ENCODE assay signal across 12 cellular contexts in genomic region chr1:35727434-35727825, GRCh38. TPM values are rescaled to one million over a fixed set of nuclear protein-coding genes. Genes with fewer than 3 reads are reported as not detected.
A peak's percentile ranks its signal among the peaks of the same experiment; 100 is the strongest.
DNase-seq lines count a peak whose midpoint lies in the region; ATAC-seq and TF ChIP-seq lines count a peak whose summit lies in the region.
"Had no signal": no experiment of that assay in that cellular context is flagged by ENCODE, and none has a peak within 500 bp of the region (broad histone marks: within the 10 kb centered on the region; RNA-seq: fewer than 3 reads in every experiment).

No MANE protein-coding gene starts in this region.

- DNase-seq in activated effector memory CD4-positive, alpha-beta T cell treated with anti-CD3 and anti-CD28 coated beads, Interleukin-2, amount 50 U/mL, for 16 hours: peak; percentile 30
- no peak for DNase-seq in activated effector memory CD4-positive, alpha-beta T cell treated with Interleukin-2 at 50 U/mL for 16 hours
- DNase-seq in DMS53 (lab: John Stamatoyannopoulos, UW): no peak
- DNase-seq: GOT3, NCI-H1417 treated with DMSO at 0.1 percent for 48 hours, NCI-H187 had no signal

- TF ChIP-seq CTCF in HEK293 (tag by site-specific recombination; IDR thresholded peaks at IDR 0.05) (no peak), brain (conservative IDR thresholded peaks at IDR 0.05) (no peak)

- POLR2A ChIA-PET in HEK293 (lab: Yijun Ruan, JAX): interaction anchor here (1.7 kb wide), 1 partner anchor 42 kb away, joined by 8 read pairs; the partner anchor contains the start of gene CLSPN

- H3K4me3 Mint-ChIP-seq in brain: no peak overlapping the region

- peaks cover 34% of the 10 kb centered on the region for H3K4me1 Mint-ChIP-seq in brain

- no peaks in the 10 kb centered on the region for H3K9me3 ChIP-seq in HEK293 (ENCODE audit: control insufficient read depth, insufficient read depth, low read depth, low read length)
- H3K9me3 ChIP-seq: BE2C, Peyer's patch had no signal

- H3K4me1 ChIP-seq in HEK293 (ENCODE audit: control insufficient read depth, insufficient read depth, low read length): no peaks in the 10 kb centered on the region
- H3K4me1 ChIP-seq: BE2C, Peyer's patch had no signal

- CTCF ChIA-PET in HEK293 (lab: Yijun Ruan, JAX): interaction anchor here (0.6 to 7.2 kb wide), 41 partner anchors 10 to 804 kb away, joined by 3 to 88 read pairs (median 5); partner anchors contain the start of genes CLSPN, KIAA0319L, NCDN and TFAP2E

- no peak for ATAC-seq in GM21526 (IDR thresholded peaks at IDR 0.05; ENCODE audit: low FRiP score, unreplicated experiment)
- ATAC-seq in HG02885 (IDR thresholded peaks at IDR 0.05; ENCODE audit: poor library complexity, unreplicated experiment): no peak

- peaks cover 4% of the 10 kb centered on the region for H3K27me3 Mint-ChIP-seq in brain

- peaks cover 4 to 82% of the 10 kb centered on the region in 2 experiments; a peak in 2 of 3 replicates for H3K36me3 ChIP-seq in HEK293 (ENCODE audit: control insufficient read depth in 2 of 2, insufficient read depth in 1 of 2, low read length in 2 of 2)
- H3K36me3 ChIP-seq: BE2C, Peyer's patch had no signal

- no peak overlapping the region for H3K4me3 ChIP-seq in HEK293 (ENCODE audit: low read depth, low read length)
- H3K4me3 ChIP-seq: Peyer's patch had no signal

- H3K9me3 Mint-ChIP-seq in brain: no peaks in the 10 kb centered on the region

- H3K36me3 Mint-ChIP-seq in brain: no peaks in the 10 kb centered on the region

- 0 out of 2 replicates have a peak overlapping the region, but pooled peaks have one; percentile 11 for H3K27ac ChIP-seq in HEK293 (ENCODE audit: extremely low read depth, low read depth, low read length)
- H3K27ac ChIP-seq: Peyer's patch had no signal

- peak overlapping the region in 4 of 5 experiments; percentile 37 to 88 (median 79) for H3K27ac Mint-ChIP-seq in brain

TF ChIP-seq in HEK293, 187 proteins besides CTCF, POLR2A, EP300 and RAD21:
- TF ChIP-seq ZNF843 (tag by site-specific recombination; IDR thresholded peaks at IDR 0.05) (no peak), ZNF248 (tag by site-specific recombination; IDR thresholded peaks at IDR 0.05) (no peak), ZNF600 (tag by site-specific recombination; IDR thresholded peaks at IDR 0.05) (no peak), REPIN1 (tag by site-specific recombination; IDR thresholded peaks at IDR 0.05; ENCODE audit: low read depth) (no peak), ZNF501 (tag by site-specific recombination; IDR thresholded peaks at IDR 0.05) (no peak), PRDM4 (tag by site-specific recombination; IDR thresholded peaks at IDR 0.05) (no peak), ZBTB21 (tag by site-specific recombination; IDR thresholded peaks at IDR 0.05) (no peak), ZNF2 (tag by site-specific recombination; IDR thresholded peaks at IDR 0.05) (no peak), ZNF596 (tag by site-specific recombination; IDR thresholded peaks at IDR 0.05) (no peak), ZNF621 (tag by site-specific recombination; IDR thresholded peaks at IDR 0.05) (no peak), WT1 (tag by site-specific recombination; IDR thresholded peaks at IDR 0.05) (no peak), ZNF701 (tag by site-specific recombination; IDR thresholded peaks at IDR 0.05) (no peak), AEBP2 (tag by site-specific recombination; IDR thresholded peaks at IDR 0.05; ENCODE audit: borderline replicate concordance) (no peak), ZSCAN18 (tag by site-specific recombination; IDR thresholded peaks at IDR 0.05) (no peak), ZNF146 (tag by site-specific recombination; IDR thresholded peaks at IDR 0.05) (no peak), ZNF362 (tag by site-specific recombination; IDR thresholded peaks at IDR 0.05) (no peak), ZNF571 (tag by site-specific recombination; IDR thresholded peaks at IDR 0.05) (no peak), HIC1 (tag by site-specific recombination; IDR thresholded peaks at IDR 0.05) (no peak)

RNA-seq across cellular contexts. Expression of gene C1orf216, which starts 8.7 kb away (rescaled TPM):
- 25.5 TPM for polyA plus RNA-seq in brain (ENCODE audit: insufficient read depth, low read depth, low replicate concordance)

RNA-seq across cellular contexts. Expression of gene CLSPN, which starts 42.3 kb away (rescaled TPM):
- 12.3 TPM for polyA plus RNA-seq in brain (ENCODE audit: insufficient read depth, low read depth, low replicate concordance)
